Comparison of ENCODE assay signal across 16 cellular contexts in the genomic region with DNA sequence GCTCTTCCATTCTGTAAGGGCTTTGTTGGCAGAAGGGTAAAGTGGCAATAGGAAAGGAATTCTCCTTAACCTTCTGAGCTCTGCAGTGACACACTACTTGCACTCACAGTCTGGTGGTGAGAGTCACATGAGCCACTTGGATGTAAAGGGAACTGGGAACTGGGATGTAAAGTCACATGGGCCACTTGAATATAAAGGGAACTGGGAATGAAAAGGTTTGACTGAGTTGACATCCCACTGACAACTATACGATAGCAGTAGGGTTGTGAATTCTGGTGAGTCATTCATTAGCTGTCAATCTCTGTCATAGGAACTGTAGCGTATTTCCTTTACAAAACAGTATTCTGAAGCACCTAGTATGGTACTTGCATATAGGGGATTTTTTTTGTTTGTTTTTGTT. TPM values are rescaled to one million over a fixed set of nuclear protein-coding genes. Genes with fewer than 3 reads are reported as not detected.
A peak's percentile ranks its signal among the peaks of the same experiment; 100 is the strongest.
DNase-seq lines count a peak whose midpoint lies in the region; ATAC-seq and TF ChIP-seq lines count a peak whose summit lies in the region.
"Had no signal": no experiment of that assay in that cellular context is flagged by ENCODE, and none has a peak within 500 bp of the region (broad histone marks: within the 10 kb centered on the region; RNA-seq: fewer than 3 reads in every experiment).

No MANE protein-coding gene starts in this region.

- H3K36me3 Mint-ChIP-seq in T-helper 17 cell (ENCODE audit: low read depth) = peaks cover 11% of the 10 kb centered on the region
- no peaks in the 10 kb centered on the region for H3K36me3 Mint-ChIP-seq in glutamatergic neuron (ENCODE audit: unreplicated experiment)

- no peak for TF ChIP-seq CTCF in glutamatergic neuron (IDR thresholded peaks at IDR 0.05; ENCODE audit: partially characterized antibody, unreplicated experiment)

- ATAC-seq in T-helper 17 cell = no peak
- ATAC-seq: CD8-positive, alpha-beta T cell; GM23338; stimulated activated naive CD8-positive, alpha-beta T cell treated with anti-CD3 and anti-CD28 coated beads, Interleukin-15, amount 100 ng/mL, for 72 hours had no signal

- peaks cover 43% of the 10 kb centered on the region for H3K4me1 Mint-ChIP-seq in T-helper 17 cell
- H3K4me1 Mint-ChIP-seq in glutamatergic neuron (ENCODE audit: low read depth, unreplicated experiment) = no peaks in the 10 kb centered on the region

- no peaks in the 10 kb centered on the region for H3K9me3 ChIP-seq in T-helper 17 cell (ENCODE audit: control insufficient read depth, low read length, poor library complexity, severe bottlenecking)
- H3K9me3 ChIP-seq: adrenal gland had no signal

- H3K4me3 Mint-ChIP-seq in T-helper 17 cell (no peak overlapping the region), glutamatergic neuron (ENCODE audit: unreplicated experiment) (no peak overlapping the region)
- H3K4me3 Mint-ChIP-seq: activated CD4-positive, alpha-beta T cell treated with anti-CD3 and anti-CD28 coated beads, Interleukin-2, amount 10 ng/mL, durations not matched to agents 24 days and 14 days; CD8-positive, alpha-beta T cell; GM23338; memory B cell; stimulated activated naive CD8-positive, alpha-beta T cell treated with anti-CD3 and anti-CD28 coated beads, Interleukin-15, amount 100 ng/mL, for 72 hours had no signal

- peak; percentile 22 for DNase-seq in NCI-H345 (lab: John Stamatoyannopoulos, UW)
- no peak for DNase-seq in NCI-H345 treated with DMSO at 0.1 percent for 48 hours (lab: John Stamatoyannopoulos, UW; ENCODE audit: unreplicated experiment)
- no peak for DNase-seq in T-helper 17 cell
- peak; percentile 88 for DNase-seq in foreskin melanocyte
- peak; percentile 63 for DNase-seq in pons (ENCODE audit: low spot score)
- no peak for DNase-seq in COR-L47 (lab: John Stamatoyannopoulos, UW)
- no peak for DNase-seq in NCI-H1417 treated with DMSO at 0.1 percent for 48 hours (lab: John Stamatoyannopoulos, UW)
- DNase-seq in glutamatergic neuron = no peak
- DNase-seq: activated CD4-positive, alpha-beta T cell treated with anti-CD3 and anti-CD28 coated beads, Interleukin-2, amount 10 ng/mL, durations not matched to agents 24 days and 14 days; CD8-positive, alpha-beta T cell; RPMI8226; small intestine; stimulated activated naive CD8-positive, alpha-beta T cell treated with anti-CD3 and anti-CD28 coated beads, Interleukin-15, amount 100 ng/mL, for 72 hours had no signal

- H3K27me3 Mint-ChIP-seq in T-helper 17 cell (no peaks in the 10 kb centered on the region), glutamatergic neuron (ENCODE audit: unreplicated experiment) (peaks cover 2% of the 10 kb centered on the region)
- H3K27me3 Mint-ChIP-seq: activated CD4-positive, alpha-beta T cell treated with anti-CD3 and anti-CD28 coated beads, Interleukin-2, amount 10 ng/mL, durations not matched to agents 24 days and 14 days; memory B cell; stimulated activated naive CD8-positive, alpha-beta T cell treated with anti-CD3 and anti-CD28 coated beads, Interleukin-15, amount 100 ng/mL, for 72 hours had no signal

- H3K9me3 Mint-ChIP-seq in glutamatergic neuron (ENCODE audit: unreplicated experiment) = no peaks in the 10 kb centered on the region
- H3K9me3 Mint-ChIP-seq: activated CD4-positive, alpha-beta T cell treated with anti-CD3 and anti-CD28 coated beads, Interleukin-2, amount 10 ng/mL, durations not matched to agents 24 days and 14 days; CD8-positive, alpha-beta T cell; GM23338; memory B cell; stimulated activated naive CD8-positive, alpha-beta T cell treated with anti-CD3 and anti-CD28 coated beads, Interleukin-15, amount 100 ng/mL, for 72 hours had no signal

- H3K27ac Mint-ChIP-seq in T-helper 17 cell (peak overlapping the region; percentile 34), glutamatergic neuron (ENCODE audit: unreplicated experiment) (no peak overlapping the region)
- H3K27ac Mint-ChIP-seq: activated CD4-positive, alpha-beta T cell treated with anti-CD3 and anti-CD28 coated beads, Interleukin-2, amount 10 ng/mL, durations not matched to agents 24 days and 14 days; CD8-positive, alpha-beta T cell; GM23338; memory B cell had no signal

RNA-seq across cellular contexts. Expression of a gene that starts 5.5 kb away (rescaled TPM):
- total RNA-seq in T-helper 17 cell (10 to 100 TPM; 12.4 to 15.7 TPM), glutamatergic neuron (ENCODE audit: unreplicated experiment) (38.1 TPM)

Comparison
In these comparisons a context has a peak if more than half of its experiments do, and no peak if none do; other contexts are left out.
1. DNase-seq: peak in NCI-H345 (single experiment), foreskin melanocyte (single experiment) and pons (single experiment); none in NCI-H345 treated with DMSO at 0.1 percent for 48 hours (single experiment), T-helper 17 cell (0 of 3), COR-L47 (single experiment), NCI-H1417 treated with DMSO at 0.1 percent for 48 hours (single experiment) and glutamatergic neuron (single experiment).